Comparison of ENCODE assay signal across 1 cellular context in genomic region chr20:62332989-62333819, GRCh38.
A peak's percentile ranks its signal among the peaks of the same experiment; 100 is the strongest.
TF ChIP-seq lines count a peak whose summit lies in the region.

No MANE protein-coding gene starts in this region.

TF ChIP-seq in HEK293, 187 proteins besides CTCF, POLR2A, EP300 and RAD21 (continued from another document):
- TF ChIP-seq GLIS1 (tag by site-specific recombination; IDR thresholded peaks at IDR 0.05) (peak; percentile 23; the same call in 1 of the 2 replicates), SALL2 (tag by site-specific recombination; IDR thresholded peaks at IDR 0.05; ENCODE audit: borderline replicate concordance) (no peak), ZNF23 (tag by site-specific recombination; IDR thresholded peaks at IDR 0.05; ENCODE audit: borderline replicate concordance) (no peak), ZBTB49 (tag by site-specific recombination; IDR thresholded peaks at IDR 0.05; ENCODE audit: low read depth) (no peak), ZNF2 (tag by site-specific recombination; IDR thresholded peaks at IDR 0.05) (no peak), KLF1 (tag by site-specific recombination; IDR thresholded peaks at IDR 0.05) (no peak), YY2 (tag by site-specific recombination; IDR thresholded peaks at IDR 0.05) (no peak), ZNF571 (tag by site-specific recombination; IDR thresholded peaks at IDR 0.05) (no peak), ZNF664 (tag by site-specific recombination; IDR thresholded peaks at IDR 0.05) (no peak), ZFP69B (tag by site-specific recombination; IDR thresholded peaks at IDR 0.05) (0 out of 2 replicates have a peak, but pooled peaks have one; percentile 39), WT1 (tag by site-specific recombination; IDR thresholded peaks at IDR 0.05) (no peak), ZNF654 (tag by site-specific recombination; IDR thresholded peaks at IDR 0.05; ENCODE audit: low read depth) (no peak), HOXA7 (CRISPR knock-in tag; IDR thresholded peaks at IDR 0.05; ENCODE audit: borderline replicate concordance) (no peak), ZNF24 (tag by site-specific recombination; IDR thresholded peaks at IDR 0.05) (no peak)
- TF ChIP-seq, protein P1, sequence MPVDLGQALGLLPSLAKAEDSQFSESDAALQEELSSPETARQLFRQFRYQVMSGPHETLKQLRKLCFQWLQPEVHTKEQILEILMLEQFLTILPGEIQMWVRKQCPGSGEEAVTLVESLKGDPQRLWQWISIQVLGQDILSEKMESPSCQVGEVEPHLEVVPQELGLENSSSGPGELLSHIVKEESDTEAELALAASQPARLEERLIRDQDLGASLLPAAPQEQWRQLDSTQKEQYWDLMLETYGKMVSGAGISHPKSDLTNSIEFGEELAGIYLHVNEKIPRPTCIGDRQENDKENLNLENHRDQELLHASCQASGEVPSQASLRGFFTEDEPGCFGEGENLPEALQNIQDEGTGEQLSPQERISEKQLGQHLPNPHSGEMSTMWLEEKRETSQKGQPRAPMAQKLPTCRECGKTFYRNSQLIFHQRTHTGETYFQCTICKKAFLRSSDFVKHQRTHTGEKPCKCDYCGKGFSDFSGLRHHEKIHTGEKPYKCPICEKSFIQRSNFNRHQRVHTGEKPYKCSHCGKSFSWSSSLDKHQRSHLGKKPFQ (tag by site-specific recombination; IDR thresholded peaks at IDR 0.05): no peak
- TF ChIP-seq, protein P2, sequence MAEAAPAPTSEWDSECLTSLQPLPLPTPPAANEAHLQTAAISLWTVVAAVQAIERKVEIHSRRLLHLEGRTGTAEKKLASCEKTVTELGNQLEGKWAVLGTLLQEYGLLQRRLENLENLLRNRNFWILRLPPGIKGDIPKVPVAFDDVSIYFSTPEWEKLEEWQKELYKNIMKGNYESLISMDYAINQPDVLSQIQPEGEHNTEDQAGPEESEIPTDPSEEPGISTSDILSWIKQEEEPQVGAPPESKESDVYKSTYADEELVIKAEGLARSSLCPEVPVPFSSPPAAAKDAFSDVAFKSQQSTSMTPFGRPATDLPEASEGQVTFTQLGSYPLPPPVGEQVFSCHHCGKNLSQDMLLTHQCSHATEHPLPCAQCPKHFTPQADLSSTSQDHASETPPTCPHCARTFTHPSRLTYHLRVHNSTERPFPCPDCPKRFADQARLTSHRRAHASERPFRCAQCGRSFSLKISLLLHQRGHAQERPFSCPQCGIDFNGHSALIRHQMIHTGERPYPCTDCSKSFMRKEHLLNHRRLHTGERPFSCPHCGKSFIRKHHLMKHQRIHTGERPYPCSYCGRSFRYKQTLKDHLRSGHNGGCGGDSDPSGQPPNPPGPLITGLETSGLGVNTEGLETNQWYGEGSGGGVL (tag by site-specific recombination; IDR thresholded peaks at IDR 0.05): no peak
